ENCODE assay signal across 19 cellular contexts in genomic region chr9:303502-303901, GRCh38.
"Had no signal": no experiment of that assay in that cellular context is flagged by ENCODE, and none has a peak within 500 bp of the region (broad histone marks: within the 10 kb centered on the region; RNA-seq: fewer than 3 reads in every experiment).

No MANE protein-coding gene starts in this region.

- H3K27me3 Mint-ChIP-seq: stimulated activated memory B cell treated with anti-CD40 and anti-IgM and Interleukin-4, amounts not matched to agents 10 μg/mL and 1 μg/mL and 100 μg/mL, for 72 hours had no signal

- ATAC-seq: activated CD8-positive, alpha-beta T cell treated with anti-CD3 and anti-CD28 coated beads, Interleukin-2, amount 10 ng/mL, durations not matched to agents 7 days and 5 days; activated naive CD4-positive, alpha-beta T cell treated with anti-CD3 and anti-CD28 coated beads, Interleukin-2, amount 50 U/mL, for 72 hours; activated T-cell treated with anti-CD3 and anti-CD28 coated beads, Interleukin-2, amount 50 U/mL, for 72 hours; sciatic nerve; stimulated activated memory B cell treated with anti-CD40 and anti-IgM and Interleukin-4, amounts not matched to agents 10 μg/mL and 1 μg/mL and 100 μg/mL, for 72 hours had no signal

- H3K4me3 ChIP-seq: pancreas, SK-N-MC had no signal

- H3K9me3 Mint-ChIP-seq: activated naive CD4-positive, alpha-beta T cell treated with anti-CD3 and anti-CD28 coated beads, Interleukin-2, amount 50 U/mL, for 72 hours; activated T-cell treated with anti-CD3 and anti-CD28 coated beads, Interleukin-2, amount 50 U/mL, for 72 hours; stimulated activated memory B cell treated with anti-CD40 and anti-IgM and Interleukin-4, amounts not matched to agents 10 μg/mL and 1 μg/mL and 100 μg/mL, for 72 hours; T-helper 2 cell treated with Interferon-gamma antibody and Interleukin-4, amounts not matched to agents 5 μg/mL and 100 μg/mL, for 36 hours had no signal

- H3K4me1 ChIP-seq: lower lobe of right lung, pancreas had no signal

- H3K4me3 Mint-ChIP-seq: activated CD8-positive, alpha-beta T cell treated with anti-CD3 and anti-CD28 coated beads, Interleukin-2, amount 10 ng/mL, durations not matched to agents 7 days and 5 days; endodermal cell; stimulated activated memory B cell treated with anti-CD40 and anti-IgM and Interleukin-4, amounts not matched to agents 10 μg/mL and 1 μg/mL and 100 μg/mL, for 72 hours; T-helper 2 cell treated with Interferon-gamma antibody and Interleukin-4, amounts not matched to agents 5 μg/mL and 100 μg/mL, for 36 hours had no signal

- H3K36me3 ChIP-seq: pancreas had no signal

- H3K9me3 ChIP-seq: lower lobe of right lung, pancreas had no signal

- FAIRE-seq: keratinocyte, pancreas, TTC549 had no signal

- H3K27ac ChIP-seq: epithelial cell of prostate, SK-N-MC had no signal

- H3K27me3 ChIP-seq: pancreas had no signal

- H3K27ac Mint-ChIP-seq: activated CD8-positive, alpha-beta T cell treated with anti-CD3 and anti-CD28 coated beads, Interleukin-2, amount 10 ng/mL, durations not matched to agents 7 days and 5 days; endodermal cell; stimulated activated memory B cell treated with anti-CD40 and anti-IgM and Interleukin-4, amounts not matched to agents 10 μg/mL and 1 μg/mL and 100 μg/mL, for 72 hours; T-helper 2 cell treated with Interferon-gamma antibody and Interleukin-4, amounts not matched to agents 5 μg/mL and 100 μg/mL, for 36 hours had no signal

- DNase-seq: activated CD8-positive, alpha-beta memory T cell treated with anti-CD3 and anti-CD28 coated beads, Interleukin-2, amount 50 U/mL, for 4 hours; activated CD8-positive, alpha-beta T cell treated with anti-CD3 and anti-CD28 coated beads, Interleukin-2, amount 10 ng/mL, durations not matched to agents 7 days and 5 days; activated gamma-delta T cell treated with Interleukin-2 at 50 U/mL for 16 hours; activated T-cell treated with anti-CD3 and anti-CD28 coated beads, Interleukin-2, amount 50 U/mL, for 72 hours; amniotic stem cell; endodermal cell; head of caudate nucleus; lower lobe of right lung; midbrain; pancreas; stimulated activated CD4-positive, alpha-beta T cell treated with anti-CD3 and anti-CD28 coated beads, Interleukin-4, amount 100 ng/mL, for 24 hours had no signal
